In the genomic region with DNA sequence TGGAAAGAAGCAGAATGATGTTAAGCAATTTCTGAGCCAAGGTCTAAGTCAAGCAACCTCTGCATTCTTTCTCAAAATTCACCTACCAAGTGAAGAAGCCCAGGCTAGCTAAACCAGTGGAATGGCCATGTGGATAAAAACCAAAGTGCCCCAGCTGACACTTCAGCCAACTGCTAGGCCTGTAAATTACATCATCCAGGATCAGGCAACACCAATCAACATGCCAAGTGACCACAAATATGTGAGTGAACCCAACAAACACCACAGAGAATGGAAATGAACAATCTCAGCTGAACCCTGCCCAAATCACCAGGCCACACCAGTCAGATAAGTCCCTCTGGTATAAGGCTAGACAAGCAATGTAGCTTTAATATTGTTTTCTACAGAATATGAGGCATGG, we compare ENCODE assay signal across 1 cellular context.
TF ChIP-seq lines count a peak whose summit lies in the region.

No MANE protein-coding gene starts in this region.

TF ChIP-seq in GM23338, 12 proteins besides CTCF, POLR2A, EP300 and RAD21 (continued from another document):
- TF ChIP-seq, protein P1, sequence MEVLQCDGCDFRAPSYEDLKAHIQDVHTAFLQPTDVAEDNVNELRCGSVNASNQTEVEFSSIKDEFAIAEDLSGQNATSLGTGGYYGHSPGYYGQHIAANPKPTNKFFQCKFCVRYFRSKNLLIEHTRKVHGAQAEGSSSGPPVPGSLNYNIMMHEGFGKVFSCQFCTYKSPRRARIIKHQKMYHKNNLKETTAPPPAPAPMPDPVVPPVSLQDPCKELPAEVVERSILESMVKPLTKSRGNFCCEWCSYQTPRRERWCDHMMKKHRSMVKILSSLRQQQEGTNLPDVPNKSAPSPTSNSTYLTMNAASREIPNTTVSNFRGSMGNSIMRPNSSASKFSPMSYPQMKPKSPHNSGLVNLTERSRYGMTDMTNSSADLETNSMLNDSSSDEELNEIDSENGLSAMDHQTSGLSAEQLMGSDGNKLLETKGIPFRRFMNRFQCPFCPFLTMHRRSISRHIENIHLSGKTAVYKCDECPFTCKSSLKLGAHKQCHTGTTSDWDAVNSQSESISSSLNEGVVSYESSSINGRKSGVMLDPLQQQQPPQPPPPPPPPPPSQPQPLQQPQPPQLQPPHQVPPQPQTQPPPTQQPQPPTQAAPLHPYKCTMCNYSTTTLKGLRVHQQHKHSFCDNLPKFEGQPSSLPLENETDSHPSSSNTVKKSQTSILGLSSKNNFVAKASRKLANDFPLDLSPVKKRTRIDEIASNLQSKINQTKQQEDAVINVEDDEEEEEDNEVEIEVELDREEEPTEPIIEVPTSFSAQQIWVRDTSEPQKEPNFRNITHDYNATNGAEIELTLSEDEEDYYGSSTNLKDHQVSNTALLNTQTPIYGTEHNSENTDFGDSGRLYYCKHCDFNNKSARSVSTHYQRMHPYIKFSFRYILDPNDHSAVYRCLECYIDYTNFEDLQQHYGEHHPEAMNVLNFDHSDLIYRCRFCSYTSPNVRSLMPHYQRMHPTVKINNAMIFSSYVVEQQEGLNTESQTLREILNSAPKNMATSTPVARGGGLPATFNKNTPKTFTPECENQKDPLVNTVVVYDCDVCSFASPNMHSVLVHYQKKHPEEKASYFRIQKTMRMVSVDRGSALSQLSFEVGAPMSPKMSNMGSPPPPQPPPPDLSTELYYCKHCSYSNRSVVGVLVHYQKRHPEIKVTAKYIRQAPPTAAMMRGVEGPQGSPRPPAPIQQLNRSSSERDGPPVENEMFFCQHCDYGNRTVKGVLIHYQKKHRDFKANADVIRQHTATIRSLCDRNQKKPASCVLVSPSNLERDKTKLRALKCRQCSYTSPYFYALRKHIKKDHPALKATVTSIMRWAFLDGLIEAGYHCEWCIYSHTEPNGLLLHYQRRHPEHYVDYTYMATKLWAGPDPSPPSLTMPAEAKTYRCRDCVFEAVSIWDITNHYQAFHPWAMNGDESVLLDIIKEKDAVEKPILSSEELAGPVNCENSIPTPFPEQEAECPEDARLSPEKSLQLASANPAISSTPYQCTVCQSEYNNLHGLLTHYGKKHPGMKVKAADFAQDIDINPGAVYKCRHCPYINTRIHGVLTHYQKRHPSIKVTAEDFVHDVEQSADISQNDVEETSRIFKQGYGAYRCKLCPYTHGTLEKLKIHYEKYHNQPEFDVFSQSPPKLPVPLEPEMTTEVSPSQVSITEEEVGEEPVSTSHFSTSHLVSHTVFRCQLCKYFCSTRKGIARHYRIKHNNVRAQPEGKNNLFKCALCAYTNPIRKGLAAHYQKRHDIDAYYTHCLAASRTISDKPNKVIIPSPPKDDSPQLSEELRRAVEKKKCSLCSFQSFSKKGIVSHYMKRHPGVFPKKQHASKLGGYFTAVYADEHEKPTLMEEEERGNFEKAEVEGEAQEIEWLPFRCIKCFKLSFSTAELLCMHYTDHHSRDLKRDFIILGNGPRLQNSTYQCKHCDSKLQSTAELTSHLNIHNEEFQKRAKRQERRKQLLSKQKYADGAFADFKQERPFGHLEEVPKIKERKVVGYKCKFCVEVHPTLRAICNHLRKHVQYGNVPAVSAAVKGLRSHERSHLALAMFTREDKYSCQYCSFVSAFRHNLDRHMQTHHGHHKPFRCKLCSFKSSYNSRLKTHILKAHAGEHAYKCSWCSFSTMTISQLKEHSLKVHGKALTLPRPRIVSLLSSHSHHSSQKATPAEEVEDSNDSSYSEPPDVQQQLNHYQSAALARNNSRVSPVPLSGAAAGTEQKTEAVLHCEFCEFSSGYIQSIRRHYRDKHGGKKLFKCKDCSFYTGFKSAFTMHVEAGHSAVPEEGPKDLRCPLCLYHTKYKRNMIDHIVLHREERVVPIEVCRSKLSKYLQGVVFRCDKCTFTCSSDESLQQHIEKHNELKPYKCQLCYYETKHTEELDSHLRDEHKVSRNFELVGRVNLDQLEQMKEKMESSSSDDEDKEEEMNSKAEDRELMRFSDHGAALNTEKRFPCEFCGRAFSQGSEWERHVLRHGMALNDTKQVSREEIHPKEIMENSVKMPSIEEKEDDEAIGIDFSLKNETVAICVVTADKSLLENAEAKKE (CRISPR knock-in tag; IDR thresholded peaks at IDR 0.05), result no peak
- TF ChIP-seq STAT1 (IDR thresholded peaks at IDR 0.05; ENCODE audit: unreplicated experiment), result no peak
- TF ChIP-seq, protein P2, sequence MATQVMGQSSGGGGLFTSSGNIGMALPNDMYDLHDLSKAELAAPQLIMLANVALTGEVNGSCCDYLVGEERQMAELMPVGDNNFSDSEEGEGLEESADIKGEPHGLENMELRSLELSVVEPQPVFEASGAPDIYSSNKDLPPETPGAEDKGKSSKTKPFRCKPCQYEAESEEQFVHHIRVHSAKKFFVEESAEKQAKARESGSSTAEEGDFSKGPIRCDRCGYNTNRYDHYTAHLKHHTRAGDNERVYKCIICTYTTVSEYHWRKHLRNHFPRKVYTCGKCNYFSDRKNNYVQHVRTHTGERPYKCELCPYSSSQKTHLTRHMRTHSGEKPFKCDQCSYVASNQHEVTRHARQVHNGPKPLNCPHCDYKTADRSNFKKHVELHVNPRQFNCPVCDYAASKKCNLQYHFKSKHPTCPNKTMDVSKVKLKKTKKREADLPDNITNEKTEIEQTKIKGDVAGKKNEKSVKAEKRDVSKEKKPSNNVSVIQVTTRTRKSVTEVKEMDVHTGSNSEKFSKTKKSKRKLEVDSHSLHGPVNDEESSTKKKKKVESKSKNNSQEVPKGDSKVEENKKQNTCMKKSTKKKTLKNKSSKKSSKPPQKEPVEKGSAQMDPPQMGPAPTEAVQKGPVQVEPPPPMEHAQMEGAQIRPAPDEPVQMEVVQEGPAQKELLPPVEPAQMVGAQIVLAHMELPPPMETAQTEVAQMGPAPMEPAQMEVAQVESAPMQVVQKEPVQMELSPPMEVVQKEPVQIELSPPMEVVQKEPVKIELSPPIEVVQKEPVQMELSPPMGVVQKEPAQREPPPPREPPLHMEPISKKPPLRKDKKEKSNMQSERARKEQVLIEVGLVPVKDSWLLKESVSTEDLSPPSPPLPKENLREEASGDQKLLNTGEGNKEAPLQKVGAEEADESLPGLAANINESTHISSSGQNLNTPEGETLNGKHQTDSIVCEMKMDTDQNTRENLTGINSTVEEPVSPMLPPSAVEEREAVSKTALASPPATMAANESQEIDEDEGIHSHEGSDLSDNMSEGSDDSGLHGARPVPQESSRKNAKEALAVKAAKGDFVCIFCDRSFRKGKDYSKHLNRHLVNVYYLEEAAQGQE (IDR thresholded peaks at IDR 0.05; ENCODE audit: unreplicated experiment), result no peak
